In genomic region chr13:26895808-26896466, GRCh38 we compare ENCODE assay signal across 28 cellular contexts.
"Had no signal": no experiment of that assay in that cellular context is flagged by ENCODE, and none has a peak within 500 bp of the region (broad histone marks: within the 10 kb centered on the region; RNA-seq: fewer than 3 reads in every experiment).

No MANE protein-coding gene starts in this region.

- H3K27ac ChIP-seq: left ventricle myocardium inferior, sigmoid colon, thoracic aorta had no signal

- H3K4me3 ChIP-seq: left ventricle myocardium inferior, lung, sigmoid colon, thoracic aorta had no signal

- H3K9me3 Mint-ChIP-seq: activated CD4-positive, alpha-beta memory T cell treated with anti-CD3 and anti-CD28 coated beads for 36 hours; activated naive CD4-positive, alpha-beta T cell treated with anti-CD3 and anti-CD28 coated beads, Interleukin-2, amount 10 ng/mL, durations not matched to agents 7 days and 5 days; activated naive CD8-positive, alpha-beta T cell treated with anti-CD3 and anti-CD28 coated beads, Interleukin-2, amount 10 ng/mL, durations not matched to agents 7 days and 5 days; activated T-helper 1 cell treated with anti-CD3 and anti-CD28 coated beads, Interleukin-12 subunit alpha, Interleukin-12 subunit beta, Interleukin-2, Interleukin-4 antibody, amounts not matched to agents 30 ng/mL and 10 ng/mL and 1 ng/mL, durations not matched to agents 14 hours and 24 hours and 36 hours; mesothelial cell of epicardium; stimulated activated effector memory CD8-positive, alpha-beta T cell treated with anti-CD3 and anti-CD28 coated beads, Interleukin-12 subunit alpha, Interleukin-12 subunit beta, amount 100 ng/mL, for 72 hours; stimulated activated naive CD8-positive, alpha-beta T cell treated with anti-CD3 and anti-CD28 coated beads, Interleukin-15, Interleukin-2, amounts not matched to agents 100 ng/mL and 50 ng/mL, for 24 hours; T-helper 1 cell treated with Interleukin-12 subunit alpha and Interleukin-12 subunit beta and Interleukin-4 antibody, amounts not matched to agents 30 μg/mL and 1 μg/mL, for 36 hours had no signal

- H3K4me1 Mint-ChIP-seq: activated naive CD4-positive, alpha-beta T cell treated with anti-CD3 and anti-CD28 coated beads, Interleukin-2, amount 10 ng/mL, durations not matched to agents 7 days and 5 days; mesothelial cell of epicardium; naive B cell; stimulated activated effector memory CD8-positive, alpha-beta T cell treated with anti-CD3 and anti-CD28 coated beads, Interleukin-12 subunit alpha, Interleukin-12 subunit beta, amount 100 ng/mL, for 72 hours had no signal

- H3K27ac Mint-ChIP-seq: activated CD4-positive, alpha-beta memory T cell treated with anti-CD3 and anti-CD28 coated beads for 36 hours; activated naive CD4-positive, alpha-beta T cell treated with anti-CD3 and anti-CD28 coated beads, Interleukin-2, amount 10 ng/mL, durations not matched to agents 7 days and 5 days; activated naive CD8-positive, alpha-beta T cell treated with anti-CD3 and anti-CD28 coated beads, Interleukin-2, amount 10 ng/mL, durations not matched to agents 7 days and 5 days; activated T-helper 1 cell treated with anti-CD3 and anti-CD28 coated beads, Interleukin-12 subunit alpha, Interleukin-12 subunit beta, Interleukin-2, Interleukin-4 antibody, amounts not matched to agents 30 ng/mL and 10 ng/mL and 1 ng/mL, durations not matched to agents 14 hours and 24 hours and 36 hours; mesothelial cell of epicardium; naive B cell; stimulated activated effector memory CD8-positive, alpha-beta T cell treated with anti-CD3 and anti-CD28 coated beads, Interleukin-12 subunit alpha, Interleukin-12 subunit beta, amount 100 ng/mL, for 72 hours; stimulated activated naive CD8-positive, alpha-beta T cell treated with anti-CD3 and anti-CD28 coated beads, Interleukin-15, Interleukin-2, amounts not matched to agents 100 ng/mL and 50 ng/mL, for 24 hours; T-helper 1 cell treated with Interleukin-12 subunit alpha and Interleukin-12 subunit beta and Interleukin-4 antibody, amounts not matched to agents 30 μg/mL and 1 μg/mL, for 36 hours had no signal

- H3K36me3 Mint-ChIP-seq: activated CD4-positive, alpha-beta memory T cell treated with anti-CD3 and anti-CD28 coated beads for 36 hours; activated naive CD4-positive, alpha-beta T cell treated with anti-CD3 and anti-CD28 coated beads, Interleukin-2, amount 10 ng/mL, durations not matched to agents 7 days and 5 days; activated naive CD8-positive, alpha-beta T cell treated with anti-CD3 and anti-CD28 coated beads, Interleukin-2, amount 10 ng/mL, durations not matched to agents 7 days and 5 days; mesothelial cell of epicardium; naive B cell; stimulated activated effector memory CD8-positive, alpha-beta T cell treated with anti-CD3 and anti-CD28 coated beads, Interleukin-12 subunit alpha, Interleukin-12 subunit beta, amount 100 ng/mL, for 72 hours had no signal

- H3K4me3 Mint-ChIP-seq: activated CD4-positive, alpha-beta memory T cell treated with anti-CD3 and anti-CD28 coated beads for 36 hours; activated naive CD4-positive, alpha-beta T cell treated with anti-CD3 and anti-CD28 coated beads, Interleukin-2, amount 10 ng/mL, durations not matched to agents 7 days and 5 days; activated naive CD8-positive, alpha-beta T cell treated with anti-CD3 and anti-CD28 coated beads, Interleukin-2, amount 10 ng/mL, durations not matched to agents 7 days and 5 days; activated T-helper 1 cell treated with anti-CD3 and anti-CD28 coated beads, Interleukin-12 subunit alpha, Interleukin-12 subunit beta, Interleukin-2, Interleukin-4 antibody, amounts not matched to agents 30 ng/mL and 10 ng/mL and 1 ng/mL, durations not matched to agents 14 hours and 24 hours and 36 hours; mesothelial cell of epicardium; naive B cell; stimulated activated effector memory CD8-positive, alpha-beta T cell treated with anti-CD3 and anti-CD28 coated beads, Interleukin-12 subunit alpha, Interleukin-12 subunit beta, amount 100 ng/mL, for 72 hours; stimulated activated naive CD8-positive, alpha-beta T cell treated with anti-CD3 and anti-CD28 coated beads, Interleukin-15, Interleukin-2, amounts not matched to agents 100 ng/mL and 50 ng/mL, for 24 hours; T-helper 1 cell treated with Interleukin-12 subunit alpha and Interleukin-12 subunit beta and Interleukin-4 antibody, amounts not matched to agents 30 μg/mL and 1 μg/mL, for 36 hours had no signal

- H3K36me3 ChIP-seq: left ventricle myocardium inferior, sigmoid colon, thoracic aorta, WERI-Rb-1 had no signal

- DNase-seq: activated CD4-positive, alpha-beta memory T cell treated with anti-CD3 and anti-CD28 coated beads for 36 hours; activated CD4-positive, alpha-beta T cell treated with anti-CD3 and anti-CD28 coated beads for 48 hours; activated CD8-positive, alpha-beta memory T cell treated with anti-CD3 and anti-CD28 coated beads, Interleukin-2, amount 50 U/mL, for 4 hours; activated gamma-delta T cell; activated naive CD4-positive, alpha-beta T cell treated with anti-CD3 and anti-CD28 coated beads, Interleukin-2, amount 10 ng/mL, durations not matched to agents 7 days and 5 days; activated naive CD8-positive, alpha-beta T cell treated with anti-CD3 and anti-CD28 coated beads, Interleukin-2, amount 10 ng/mL, durations not matched to agents 7 days and 5 days; activated T-cell treated with anti-CD3 and anti-CD28 coated beads, Interleukin-2, amount 50 U/mL, for 1 hour; amniotic stem cell; central memory CD4-positive, alpha-beta T cell; effector CD8-positive, alpha-beta T cell; left ventricle myocardium inferior; naive B cell; occipital lobe; retina; sigmoid colon; small intestine; stimulated activated CD4-positive, alpha-beta T cell treated with anti-CD3 and anti-CD28 coated beads, Interleukin-4, amount 100 ng/mL, for 24 hours; SW 1271; T1000; trophoblast cell; WERI-Rb-1 had no signal

- H3K4me1 ChIP-seq: left ventricle myocardium inferior, sigmoid colon had no signal

- H3K9me3 ChIP-seq: sigmoid colon, thoracic aorta had no signal
